Comparison of ENCODE assay signal across 12 cellular contexts in genomic region chr7:28358423-28358868, GRCh38. TPM values are rescaled to one million over a fixed set of nuclear protein-coding genes. Genes with fewer than 3 reads are reported as not detected.
DNase-seq lines count a peak whose midpoint lies in the region; ATAC-seq, FAIRE-seq and TF ChIP-seq lines count a peak whose summit lies in the region.
"Had no signal": no experiment of that assay in that cellular context is flagged by ENCODE, and none has a peak within 500 bp of the region (broad histone marks: within the 10 kb centered on the region; RNA-seq: fewer than 3 reads in every experiment).

No MANE protein-coding gene starts in this region.

- in situ Hi-C loops in Caki2 (cut with HindIII; ENCODE audit: low pct_unique_long_range_greater_than_20kb, low sequenced_read_pairs) = no loop called here
- in situ Hi-C loops in GM12878 (cut with MboI) = no loop called here

- RAD21 ChIA-PET in GM12878 (lab: Charles Lee; ENCODE audit: unreplicated experiment) = interaction anchor here (1.4 kb wide), 1 partner anchor 268 kb away, joined by 4 read pairs; no protein-coding TSS in a partner anchor

- H3K9ac ChIP-seq in HUES64 (ENCODE audit: low read depth, low read length) = no peak overlapping the region
- no peak overlapping the region for H3K9ac ChIP-seq in GM12878 (ENCODE audit: control insufficient read depth, insufficient read depth, low read length)

- H3K4me3 ChIP-seq in HUES64 (ENCODE audit: low read length) = no peak overlapping the region
- no peak overlapping the region for H3K4me3 ChIP-seq in GM12878
- H3K4me3 ChIP-seq: body of pancreas had no signal

- H4K20me1 ChIP-seq in GM12878 (ENCODE audit: control insufficient read depth, insufficient read depth) = no peaks in the 10 kb centered on the region

- no peak for FAIRE-seq in GM12878 (lab: Jason Lieb, UNC)

- TF ChIP-seq EP300 in GM12878 (IDR thresholded peaks at IDR 0.05; ENCODE audit: borderline replicate concordance in 1 of 2, control insufficient read depth in 1 of 2, low read depth in 2 of 2, low read length in 2 of 2) = no peak

- CTCF ChIA-PET in GM12878 (lab: Yijun Ruan, JAX) = interaction anchor here (1.0 to 6.7 kb wide), 3 partner anchors 29 to 564 kb away, joined by 3 to 33 read pairs (median 5); no protein-coding TSS in a partner anchor

- no peak for TF ChIP-seq RAD21 in GM12878 (IDR thresholded peaks at IDR 0.05; ENCODE audit: insufficient read depth, low read depth, low read length)

- ATAC-seq in GM12878 = peak; percentile 45; the same call in 2 of the 3 replicates
- ATAC-seq: body of pancreas had no signal

- H3K4me1 ChIP-seq in HUES64 (ENCODE audit: insufficient read depth, low read length) (peaks cover 36% of the 10 kb centered on the region), GM12878 (ENCODE audit: control insufficient read depth, insufficient read depth, low read length) (no peaks in the 10 kb centered on the region)

- peak overlapping the region; percentile 58; the same call in 1 of the 2 replicates for H3K27ac ChIP-seq in HUES64 (ENCODE audit: low read depth, low read length)
- H3K27ac ChIP-seq in GM12878 (ENCODE audit: control insufficient read depth, insufficient read depth) = no peak overlapping the region
- H3K27ac ChIP-seq: body of pancreas had no signal

- no peaks in the 10 kb centered on the region for H3K9me3 ChIP-seq in HUES64 (ENCODE audit: insufficient read depth, low read depth, low read length)
- H3K9me3 ChIP-seq in GM12878 (replicated peaks; ENCODE audit: control insufficient read depth, insufficient read depth, low read length) = no peaks in the 10 kb centered on the region
- H3K9me3 ChIP-seq: body of pancreas had no signal

- SMC1A ChIA-PET in GM12878 (lab: Charles Lee; ENCODE audit: uncharacterized antibody, unreplicated experiment) = interaction anchor here (1.6 kb wide), 1 partner anchor 10 kb away, joined by 4 read pairs; no protein-coding TSS in a partner anchor

- BruUV-seq in GM12878 (replicated peaks; lab: Mats Ljungman, UMichigan) = no TSS peak

- H3K27me3 ChIP-seq in HUES64 (ENCODE audit: insufficient read depth, low read length) = no peaks in the 10 kb centered on the region
- no peaks in the 10 kb centered on the region for H3K27me3 ChIP-seq in GM12878 (replicated peaks in 1 of 2; ENCODE audit: control insufficient read depth in 2 of 2, insufficient read depth in 2 of 2, low read length in 1 of 2)
- H3K27me3 ChIP-seq: body of pancreas had no signal

- POLR2A ChIA-PET in GM12878 (lab: Charles Lee) = no interaction called here

- H2AFZ ChIP-seq in GM12878 (ENCODE audit: control insufficient read depth, low read depth, low read length) = no peak overlapping the region

- no peak for TF ChIP-seq POLR2A in GM12878 (IDR thresholded peaks at IDR 0.05; ENCODE audit: low read depth, low read length)

- H3K36me3 ChIP-seq in HUES64 (ENCODE audit: insufficient read depth, low read length) = no peaks in the 10 kb centered on the region
- H3K36me3 ChIP-seq in GM12878 (ENCODE audit: control insufficient read depth in 2 of 2, insufficient read depth in 2 of 2, low read length in 1 of 2) = no peaks in the 10 kb centered on the region

- H3K4me2 ChIP-seq in GM12878 (ENCODE audit: control insufficient read depth, insufficient read depth) = no peak overlapping the region

- WGBS in HUES64 = 58% methylated on average over 5 of the region's 5 CpGs
- WGBS in GM12878 (ENCODE audit: insufficient coverage, insufficient replicate concordance, low lambda C conversion rate, missing lambda C conversion rate) = 27% methylated on average over 5 of the region's 5 CpGs

- TF ChIP-seq CTCF in GM12878 (IDR thresholded peaks at IDR 0.05 in 2 of 3, conservative IDR thresholded peaks at IDR 0.05 in 1 of 3; ENCODE audit: control insufficient read depth in 2 of 3, extremely low read depth in 1 of 3, insufficient read depth in 1 of 3, low read depth in 3 of 3, low read length in 3 of 3) = no peak

- no peaks in the 10 kb centered on the region for H3K79me2 ChIP-seq in GM12878 (ENCODE audit: control insufficient read depth, insufficient read depth, low read length)

- peak; percentile 86 for DNase-seq in Caki2 (ENCODE audit: low read depth)
- DNase-seq in GM12878 (ENCODE audit: low read depth, low spot score) = no peak
- DNase-seq in kidney glomerular epithelial cell (lab: John Stamatoyannopoulos, UW) = peak; percentile 88
- no peak for DNase-seq in middle frontal gyrus (ENCODE audit: extremely low spot score, low spot score)
- DNase-seq in NCI-H446 (lab: John Stamatoyannopoulos, UW) = no peak
- no peak for DNase-seq in GM19238 (ENCODE audit: insufficient read length, low spot score)
- no peak for DNase-seq in activated CD4-positive, alpha-beta T cell treated with anti-CD3 and anti-CD28 coated beads for 1 hour
- DNase-seq: activated CD4-positive, alpha-beta memory T cell treated with anti-CD3 and anti-CD28 coated beads, Interleukin-2, amount 10 ng/mL, durations not matched to agents 7 days and 5 days; body of pancreas; NCI-H1048; OCI-M1 had no signal

- intact Hi-C loops in GM12878 (cut with micrococcal nuclease; ENCODE audit: unreplicated experiment) = no loop called here

TF ChIP-seq in GM12878, 131 proteins besides CTCF, POLR2A, EP300 and RAD21:
- TF ChIP-seq BCL11A (IDR thresholded peaks at IDR 0.05; ENCODE audit: low read depth, low read length) (peak; percentile 83), TCF12 (IDR thresholded peaks at IDR 0.05; ENCODE audit: low read depth, low read length) (0 out of 2 replicates have a peak, but pooled peaks have one; percentile 45), RAD51 (IDR thresholded peaks at IDR 0.05) (no peak), ASH2L (IDR thresholded peaks at IDR 0.05; ENCODE audit: borderline replicate concordance, low read depth) (no peak), HSF1 (IDR thresholded peaks at IDR 0.05; ENCODE audit: low read depth, low read length) (no peak), HDAC6 (IDR thresholded peaks at IDR 0.05; ENCODE audit: unreplicated experiment) (no peak), MTA2 (IDR thresholded peaks at IDR 0.05; ENCODE audit: low read depth) (peak; percentile 90), DPF2 (IDR thresholded peaks at IDR 0.05) (peak; percentile 38), SMAD1 (IDR thresholded peaks at IDR 0.05; ENCODE audit: low read depth, partially characterized antibody) (no peak), BHLHE40 (IDR thresholded peaks at IDR 0.05; ENCODE audit: borderline replicate concordance in 1 of 2, low read depth in 2 of 2, low read length in 1 of 2) (peak in 1 of 2 experiments; percentile 23; a peak in 1 of 4 replicates), ZNF622 (IDR thresholded peaks at IDR 0.05) (no peak)

RNA-seq across cellular contexts. Expression of gene CREB5, which starts 53.9 kb away (rescaled TPM):
- 15.2 and 28.2 TPM in 2 replicates for total RNA-seq in Caki2 (2014; rRNA removed; shearing (Covaris generic); ENCODE audit: low replicate concordance)
- polyA plus RNA-seq in HUES64 (2013, experiment 1 of 2) = 1.0 TPM
- polyA plus RNA-seq in HUES64 (2013, experiment 2 of 2) = 1.9 TPM
- total RNA-seq in GM12878 (2013; cell fraction: nucleolus; rRNA removed) = 709 and 724 TPM in 2 replicates
- total RNA-seq in GM12878 (2014; rRNA removed) (74.1 and 75.6 TPM in 2 replicates), GM12878 (2014; rRNA removed; fragmentation: Illumina TruSeq; extraction: Trizol) (50.0 and 61.2 TPM in 2 replicates), GM12878 (2021) (65.7 and 66.8 TPM in 2 replicates)
- polyA plus RNA-seq in GM12878 (2011; ENCODE audit: low read depth) = 6.7 TPM
- polyA plus RNA-seq in GM12878 (2011; rRNA removed) (42.0 and 60.2 TPM in 2 replicates), GM12878 (2014; fragmentation: Illumina TruSeq; extraction: Trizol) (50.9 and 64.8 TPM in 2 replicates), GM12878 (2014; fragmentation: Nextera tagmentation; extraction: Ambion mirVana) (10 to 100 TPM; 12.9 to 29.2 TPM), GM12878 (2014; rRNA removed) (46.9 and 55.0 TPM in 2 replicates), GM12878 (2016; fragmentation: Nextera tagmentation; extraction: Ambion mirVana) (10 to 100 TPM; 50.6 to 57.0 TPM)
- 54.0 and 54.3 TPM in 2 replicates for polyA plus RNA-seq in GM12878 (2011; cell fraction: cytosol; rRNA removed)
- 268 and 302 TPM in 2 replicates for polyA plus RNA-seq in GM12878 (2011; cell fraction: nucleus; rRNA removed)
- 8.8 and 12.5 TPM in 2 replicates for polyA plus RNA-seq in GM12878 (2012)
- polyA minus RNA-seq in GM12878 (2011; rRNA and poly(A)+ RNA removed) = 136 and 141 TPM in 2 replicates
- polyA minus RNA-seq in GM12878 (2011; cell fraction: cytosol; rRNA and poly(A)+ RNA removed) = 24.7 TPM in 2 replicates
- 193 and 361 TPM in 2 replicates for polyA minus RNA-seq in GM12878 (2011; cell fraction: nucleus; rRNA and poly(A)+ RNA removed)
- total RNA-seq: activated CD4-positive, alpha-beta memory T cell treated with anti-CD3 and anti-CD28 coated beads, Interleukin-2, amount 10 ng/mL, durations not matched to agents 7 days and 5 days had no signal

Comparison
In these comparisons a context has a peak if more than half of its experiments do, and no peak if none do; other contexts are left out.
1. DNase-seq: peak in Caki2 (single experiment) and kidney glomerular epithelial cell (single experiment); none in GM12878 (single experiment), middle frontal gyrus (single experiment), NCI-H446 (0 of 2), GM19238 (single experiment) and activated CD4-positive, alpha-beta T cell treated with anti-CD3 and anti-CD28 coated beads for 1 hour (single experiment).